ENCODE assay signal across 9 cellular contexts in genomic region chr19:4647676-4648644, GRCh38. TPM values are rescaled to one million over a fixed set of nuclear protein-coding genes. Genes with fewer than 3 reads are reported as not detected.
DNase-seq lines count a peak whose midpoint lies in the region; ATAC-seq, FAIRE-seq and TF ChIP-seq lines count a peak whose summit lies in the region.
"Had no signal": no experiment of that assay in that cellular context is flagged by ENCODE, and none has a peak within 500 bp of the region (broad histone marks: within the 10 kb centered on the region; RNA-seq: fewer than 3 reads in every experiment).

No MANE protein-coding gene starts in this region.

- ATAC-seq in IMR-90 (ENCODE audit: low read depth) = no peak
- no peak for ATAC-seq in HepG2
- no peak for ATAC-seq in GM19397 (IDR thresholded peaks at IDR 0.05; ENCODE audit: unreplicated experiment)

- no peak overlapping the region for H3K4me2 ChIP-seq in IMR-90 (ENCODE audit: low read depth, low read length)
- H3K4me2 ChIP-seq in HepG2 (ENCODE audit: low read depth, low read length) = no peak overlapping the region

- dilution Hi-C loops in IMR-90 (cut with HindIII; ENCODE audit: low sequenced_read_pairs, unreplicated experiment) = no loop called here

- no peak overlapping the region; the same call in 1 of the 2 replicates for H3K4ac ChIP-seq in IMR-90 (ENCODE audit: low read depth, low read length)

- H3K4me1 ChIP-seq in IMR-90 (ENCODE audit: control insufficient read depth, insufficient read depth, low read length) = no peaks in the 10 kb centered on the region
- H3K4me1 ChIP-seq in HepG2 (ENCODE audit: insufficient read depth, low read length) = no peaks in the 10 kb centered on the region
- peaks cover 6% of the 10 kb centered on the region for H3K4me1 ChIP-seq in testis

- BruUV-seq in IMR-90 (replicated peaks; lab: Mats Ljungman, UMichigan) (no TSS peak), HepG2 (replicated peaks; lab: Mats Ljungman, UMichigan) (no TSS peak)

- H3K9me3 ChIP-seq in IMR-90 (ENCODE audit: control insufficient read depth, insufficient read depth, low read length) (no peaks in the 10 kb centered on the region), HepG2 (ENCODE audit: low read length) (no peaks in the 10 kb centered on the region), testis (no peaks in the 10 kb centered on the region)

- TF ChIP-seq RAD21 in IMR-90 (IDR thresholded peaks at IDR 0.05; ENCODE audit: low read length) (no peak), HepG2 (CRISPR knock-in tag; IDR thresholded peaks at IDR 0.05) (no peak)

- H3K36me3 ChIP-seq in IMR-90 (ENCODE audit: control insufficient read depth, insufficient read depth, low read length) (peaks cover 3% of the 10 kb centered on the region; the same call in 1 of the 2 replicates), HepG2 (replicated peaks in 1 of 2; ENCODE audit: control insufficient read depth in 1 of 2, insufficient read depth in 2 of 2, low read length in 2 of 2) (peaks cover 2 to 23% of the 10 kb centered on the region in 2 experiments; a peak in 3 of 5 replicates), testis (ENCODE audit: low read depth, missing control alignments) (no peaks in the 10 kb centered on the region)

- no peak overlapping the region for H2BK5ac ChIP-seq in IMR-90 (ENCODE audit: low read depth, low read length, poor library complexity, severe bottlenecking)

- no peak overlapping the region for H3K27ac ChIP-seq in IMR-90 (ENCODE audit: insufficient read depth, low read length)
- H3K27ac ChIP-seq in HepG2 (ENCODE audit: extremely low read length, insufficient read depth, low read length) = no peak overlapping the region
- H3K27ac ChIP-seq in testis = peak overlapping the region in 1 of 2 donors; percentile 30

- H3K79me2 ChIP-seq in HepG2 (ENCODE audit: insufficient read depth, low read length) = peaks cover 11% of the 10 kb centered on the region

- WGBS in IMR-90 (ENCODE audit: extremely low coverage in 2 of 2, insufficient read length in 1 of 2), 2 experiments = 88% methylated on average over 8 of the region's 20 CpGs; no CpG with 5 or more reads in 1 of the 2 experiments
- WGBS in HepG2 (ENCODE audit: low lambda C conversion rate) = 98% methylated on average over 8 of the region's 20 CpGs
- WGBS in testis, 2 donors = 60 to 64% methylated on average over 10 to 19 of the region's 20 CpGs

- H3K18ac ChIP-seq in IMR-90 (ENCODE audit: low read depth, low read length) = no peak overlapping the region

- H3K79me1 ChIP-seq in IMR-90 (ENCODE audit: low read depth in 1 of 2, low read length in 2 of 2) = peaks cover 8 to 37% of the 10 kb centered on the region in 2 experiments

- no peaks in the 10 kb centered on the region for H3K27me3 ChIP-seq in IMR-90 (ENCODE audit: control insufficient read depth, insufficient read depth, low read length)
- no peaks in the 10 kb centered on the region for H3K27me3 ChIP-seq in HepG2 (ENCODE audit: control insufficient read depth in 1 of 2, insufficient read depth in 2 of 2, low read length in 2 of 2)
- no peaks in the 10 kb centered on the region for H3K27me3 ChIP-seq in testis

- H4K5ac ChIP-seq in IMR-90 (ENCODE audit: low read depth, low read length) = no peak overlapping the region

- no peak overlapping the region for H2BK120ac ChIP-seq in IMR-90 (ENCODE audit: low read depth, low read length)

- no peak overlapping the region for H2BK20ac ChIP-seq in IMR-90 (ENCODE audit: low read depth, low read length)

- H3K14ac ChIP-seq in IMR-90 (replicated peaks; ENCODE audit: low read depth, low read length) = no peak overlapping the region

- DNase-seq in IMR-90 (no peak), dermis blood vessel endothelial cell (peak; percentile 97), HepG2 (ENCODE audit: low spot score) (no peak), testis (peak; percentile 30), DMS114 treated with DMSO at 0.1 percent for 48 hours (lab: John Stamatoyannopoulos, UW; ENCODE audit: unreplicated experiment) (no peak), globus pallidus (ENCODE audit: low spot score) (no peak)
- DNase-seq: NCI-H226 had no signal

- H4K91ac ChIP-seq in IMR-90 (ENCODE audit: insufficient read depth, low read depth, low read length) = no peak overlapping the region

- TF ChIP-seq CTCF in IMR-90 (conservative IDR thresholded peaks at IDR 0.05; ENCODE audit: low read depth, low read length) (no peak), HepG2 (CRISPR knock-in tag; IDR thresholded peaks at IDR 0.05) (0 out of 2 replicates have a peak, but pooled peaks have one; percentile 2), testis (IDR thresholded peaks at IDR 0.05) (peak in 1 of 3 experiments; percentile 17)

- no peak overlapping the region for H3K23ac ChIP-seq in IMR-90 (ENCODE audit: low read depth, low read length)

- TF ChIP-seq POLR2A in IMR-90 (IDR thresholded peaks at IDR 0.05; ENCODE audit: low read depth, low read length) = no peak
- TF ChIP-seq POLR2A in HepG2 (IDR thresholded peaks at IDR 0.05; ENCODE audit: insufficient read depth in 1 of 2, low read depth in 2 of 2, low read length in 2 of 2) = no peak
- no peak for TF ChIP-seq POLR2A in testis (IDR thresholded peaks at IDR 0.05)

- H4K20me1 ChIP-seq in IMR-90 (ENCODE audit: insufficient read depth, low read length) (0 out of 2 replicates have a peak, but pooled peaks cover 4% of the 10 kb centered on the region), HepG2 (ENCODE audit: insufficient read depth, low read length) (peaks cover 9% of the 10 kb centered on the region; the same call in 1 of the 2 replicates)

- H2AFZ ChIP-seq in IMR-90 (replicated peaks; ENCODE audit: low read length, poor library complexity) (no peak overlapping the region), HepG2 (ENCODE audit: low read length) (no peak overlapping the region)

- FAIRE-seq in HepG2 (lab: Jason Lieb, UNC) = no peak

- H3K9me1 ChIP-seq in IMR-90 (ENCODE audit: insufficient read depth, low read length) = peaks cover 8% of the 10 kb centered on the region; the same call in 1 of the 2 replicates

- H2BK15ac ChIP-seq in IMR-90 (ENCODE audit: low read depth, low read length) = no peak overlapping the region

- TF ChIP-seq EP300 in HepG2 (IDR thresholded peaks at IDR 0.05; ENCODE audit: low read depth in 2 of 2, low read length in 2 of 2) (no peak), HepG2 (CRISPR knock-in tag; IDR thresholded peaks at IDR 0.05; ENCODE audit: borderline replicate concordance) (no peak)

- no peak overlapping the region for H3K4me3 ChIP-seq in IMR-90 (ENCODE audit: insufficient read depth, low read depth, low read length)
- no peak overlapping the region for H3K4me3 ChIP-seq in HepG2 (replicated peaks in 1 of 3; ENCODE audit: insufficient read depth in 1 of 3, low read depth in 2 of 3, low read length in 3 of 3)
- H3K4me3 ChIP-seq in testis = no peak overlapping the region
- H3K4me3 ChIP-seq: skin epidermis had no signal

- POLR2A ChIA-PET in IMR-90 (lab: Charles Lee; ENCODE audit: unreplicated experiment) (no interaction called here), HepG2 (lab: Yijun Ruan, JAX) (no interaction called here)

- CTCF ChIA-PET in IMR-90 (lab: Yijun Ruan, JAX) (no interaction called here), HepG2 (lab: Yijun Ruan, JAX; ENCODE audit: low intra/inter-chr PET ratio, low total read pairs) (no interaction called here)

- no peak overlapping the region for H2AK5ac ChIP-seq in IMR-90 (ENCODE audit: low read depth, low read length)

- in situ Hi-C loops in IMR-90 (cut with MboI; ENCODE audit: low sequenced_read_pairs) (no loop called here), HepG2 (cut with HindIII; ENCODE audit: extremely low pct_ligation_motif_present, low pct_unique_long_range_greater_than_20kb) (no loop called here)

- H3K9ac ChIP-seq in IMR-90 (ENCODE audit: low read depth, low read length) (no peak overlapping the region), HepG2 (ENCODE audit: insufficient read depth, low read depth, low read length) (no peak overlapping the region)

- intact Hi-C loops in IMR-90 (cut with micrococcal nuclease) = no loop called here
- intact Hi-C loops in HepG2 (cut with micrococcal nuclease; ENCODE audit: unreplicated experiment) = no loop called here
- intact Hi-C loops in testis (cut with DNase I; ENCODE audit: low total_unique reads) = no loop called here

- H4K8ac ChIP-seq in IMR-90 (ENCODE audit: low read depth in 2 of 2, low read length in 2 of 2) = no peak overlapping the region

- peak overlapping the region; percentile 42 for H2AK9ac ChIP-seq in IMR-90 (replicated peaks; ENCODE audit: low read depth, low read length, poor library complexity)

- no peak overlapping the region for H3K56ac ChIP-seq in IMR-90 (ENCODE audit: extremely low read depth, insufficient read depth, low read length)

RNA-seq across cellular contexts. Expression of gene TNFAIP8L1, which starts 8.6 kb away (rescaled TPM):
- total RNA-seq in IMR-90 (2012; rRNA removed) = 2.5 and 3.1 TPM in 2 replicates
- polyA plus RNA-seq in IMR-90 (2012; rRNA removed) = 6.0 TPM in 2 replicates
- 5.1 and 7.1 TPM in 2 replicates for polyA plus RNA-seq in IMR-90 (2012; cell fraction: cytosol; rRNA removed)
- 2.3 and 2.9 TPM in 2 replicates for polyA plus RNA-seq in IMR-90 (2012; cell fraction: nucleus; rRNA removed; ENCODE audit: low replicate concordance)
- total RNA-seq in dermis blood vessel endothelial cell = 65.4 and 70.1 TPM in 2 replicates
- total RNA-seq in HepG2 (2016; rRNA removed; fragmentation: Illumina TruSeq; extraction: Trizol) = 18.9 and 21.4 TPM in 2 replicates
- 5.7 and 6.2 TPM in 2 replicates for total RNA-seq in HepG2 (2016; cell fraction: cytosol; rRNA removed; fragmentation: Illumina TruSeq; extraction: Trizol; ENCODE audit: low read depth)
- total RNA-seq in HepG2 (2016; cell fraction: insoluble cytoplasmic fraction; rRNA removed; fragmentation: Illumina TruSeq; extraction: Trizol) = 15.8 and 20.8 TPM in 2 replicates
- 17.1 and 17.6 TPM in 2 replicates for total RNA-seq in HepG2 (2016; cell fraction: membrane; rRNA removed; fragmentation: Illumina TruSeq; extraction: Trizol)
- 9.7 and 12.6 TPM in 2 replicates for total RNA-seq in HepG2 (2016; cell fraction: nucleus; rRNA removed; fragmentation: Illumina TruSeq; extraction: Trizol)
- polyA plus RNA-seq in HepG2 (2011; rRNA removed) = 13.4 and 14.2 TPM in 2 replicates
- polyA plus RNA-seq in HepG2 (2011; cell fraction: cytosol; rRNA removed) = 16.1 and 16.8 TPM in 2 replicates
- 7.6 and 8.4 TPM in 2 replicates for polyA plus RNA-seq in HepG2 (2011; cell fraction: nucleus; rRNA removed)
- 11.6 and 15.1 TPM in 2 replicates for polyA plus RNA-seq in HepG2 (2012)
- polyA plus RNA-seq in HepG2 (2016; cell fraction: cytosol; fragmentation: Illumina TruSeq; extraction: Trizol; ENCODE audit: low read depth) = 5.3 and 5.7 TPM in 2 replicates
- polyA plus RNA-seq in HepG2 (2016; cell fraction: insoluble cytoplasmic fraction; fragmentation: Illumina TruSeq; extraction: Trizol; ENCODE audit: low read depth) = 20.0 and 23.7 TPM in 2 replicates
- 13.6 and 14.4 TPM in 2 replicates for polyA plus RNA-seq in HepG2 (2016; cell fraction: membrane; fragmentation: Illumina TruSeq; extraction: Trizol; ENCODE audit: low read depth)
- polyA plus RNA-seq in HepG2 (2016; cell fraction: nucleus; fragmentation: Illumina TruSeq; extraction: Trizol; ENCODE audit: insufficient read depth, low read depth) = 15.4 and 17.2 TPM in 2 replicates
- 2.7 and 20.5 TPM in 2 replicates for polyA minus RNA-seq in HepG2 (2011; rRNA and poly(A)+ RNA removed; ENCODE audit: low replicate concordance)
- polyA minus RNA-seq in HepG2 (2011; cell fraction: cytosol; rRNA and poly(A)+ RNA removed) = 10.1 and 10.4 TPM in 2 replicates
- polyA minus RNA-seq in HepG2 (2011; cell fraction: nucleus; rRNA and poly(A)+ RNA removed) = 8.8 and 9.0 TPM in 2 replicates
- 10 to 100 TPM in 1 of 2 donors, 1 to 10 TPM in 1; 9.7 to 15.9 TPM for total RNA-seq in testis
- 13.4 TPM for polyA plus RNA-seq in testis (ENCODE audit: insufficient read depth, low read depth, low replicate concordance)

RNA-seq across cellular contexts. Expression of gene MYDGF, which starts 22.2 kb away (rescaled TPM):
- total RNA-seq in IMR-90 (2012; rRNA removed) (160 and 203 TPM in 2 replicates), dermis blood vessel endothelial cell (140 and 183 TPM in 2 replicates), HepG2 (2016; rRNA removed; fragmentation: Illumina TruSeq; extraction: Trizol) (51.2 and 116 TPM in 2 replicates), testis (10 to 100 TPM; 51.6 to 61.4 TPM)
- polyA plus RNA-seq in IMR-90 (2012; rRNA removed) (310 and 381 TPM in 2 replicates), HepG2 (2011; rRNA removed) (195 and 198 TPM in 2 replicates), testis (ENCODE audit: insufficient read depth, low read depth, low replicate concordance) (87.0 TPM)
- polyA plus RNA-seq in IMR-90 (2012; cell fraction: cytosol; rRNA removed) = 436 and 568 TPM in 2 replicates
- 93.6 and 181 TPM in 2 replicates for polyA plus RNA-seq in IMR-90 (2012; cell fraction: nucleus; rRNA removed; ENCODE audit: low replicate concordance)
- total RNA-seq in HepG2 (2016; cell fraction: cytosol; rRNA removed; fragmentation: Illumina TruSeq; extraction: Trizol; ENCODE audit: low read depth) = 22.6 and 23.9 TPM in 2 replicates
- total RNA-seq in HepG2 (2016; cell fraction: insoluble cytoplasmic fraction; rRNA removed; fragmentation: Illumina TruSeq; extraction: Trizol) = 51.8 and 121 TPM in 2 replicates
- total RNA-seq in HepG2 (2016; cell fraction: membrane; rRNA removed; fragmentation: Illumina TruSeq; extraction: Trizol) = 39.4 and 44.5 TPM in 2 replicates
- 80.0 and 98.1 TPM in 2 replicates for total RNA-seq in HepG2 (2016; cell fraction: nucleus; rRNA removed; fragmentation: Illumina TruSeq; extraction: Trizol)
- 230 and 342 TPM in 2 replicates for polyA plus RNA-seq in HepG2 (2011; cell fraction: cytosol; rRNA removed)
- 115 and 125 TPM in 2 replicates for polyA plus RNA-seq in HepG2 (2011; cell fraction: nucleus; rRNA removed)
- 153 and 214 TPM in 2 replicates for polyA plus RNA-seq in HepG2 (2012)
- polyA plus RNA-seq in HepG2 (2016; cell fraction: cytosol; fragmentation: Illumina TruSeq; extraction: Trizol; ENCODE audit: low read depth) = 30.7 and 35.4 TPM in 2 replicates
- 58.1 and 61.6 TPM in 2 replicates for polyA plus RNA-seq in HepG2 (2016; cell fraction: insoluble cytoplasmic fraction; fragmentation: Illumina TruSeq; extraction: Trizol; ENCODE audit: low read depth)
- polyA plus RNA-seq in HepG2 (2016; cell fraction: membrane; fragmentation: Illumina TruSeq; extraction: Trizol; ENCODE audit: low read depth) = 39.4 and 41.3 TPM in 2 replicates
- 174 and 190 TPM in 2 replicates for polyA plus RNA-seq in HepG2 (2016; cell fraction: nucleus; fragmentation: Illumina TruSeq; extraction: Trizol; ENCODE audit: insufficient read depth, low read depth)
- 65.4 and 78.5 TPM in 2 replicates for polyA minus RNA-seq in HepG2 (2011; rRNA and poly(A)+ RNA removed; ENCODE audit: low replicate concordance)
- polyA minus RNA-seq in HepG2 (2011; cell fraction: cytosol; rRNA and poly(A)+ RNA removed) = 53.5 and 66.5 TPM in 2 replicates
- polyA minus RNA-seq in HepG2 (2011; cell fraction: nucleus; rRNA and poly(A)+ RNA removed) = 27.7 and 29.1 TPM in 2 replicates

Comparison
In these comparisons a context has a peak if more than half of its experiments do, and no peak if none do; other contexts are left out.
1. DNase-seq: peak in dermis blood vessel endothelial cell (single experiment) and testis (single experiment); none in IMR-90 (single experiment), HepG2 (single experiment), DMS114 treated with DMSO at 0.1 percent for 48 hours (single experiment) and globus pallidus (single experiment).